Comparison of ENCODE assay signal across 14 cellular contexts in the genomic region with DNA sequence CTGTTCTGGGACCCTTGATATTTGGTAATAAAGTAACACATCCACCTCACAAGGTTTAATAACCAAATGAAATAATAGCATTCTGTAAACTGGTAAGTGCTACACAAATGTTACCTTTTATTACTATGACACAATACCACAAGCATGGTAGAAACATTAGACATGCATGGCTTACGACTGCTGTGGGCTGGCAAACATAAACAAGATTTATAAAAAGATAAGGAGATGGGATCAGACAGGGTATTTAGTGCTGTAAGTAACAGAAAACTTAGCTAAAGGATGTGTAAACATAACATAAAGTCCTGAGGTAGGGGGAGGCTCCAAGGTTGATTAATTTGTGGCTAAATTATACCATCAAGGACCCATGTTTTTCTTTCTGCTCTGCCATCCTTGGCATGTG.
DNase-seq lines count a peak whose midpoint lies in the region; ATAC-seq and TF ChIP-seq lines count a peak whose summit lies in the region.
"Had no signal": no experiment of that assay in that cellular context is flagged by ENCODE, and none has a peak within 500 bp of the region (broad histone marks: within the 10 kb centered on the region; RNA-seq: fewer than 3 reads in every experiment).

No MANE protein-coding gene starts in this region.

- no peak overlapping the region for H3K4me3 ChIP-seq in retinal pigment epithelial cell (ENCODE audit: low read length)
- H3K4me3 ChIP-seq: GM23338 had no signal

- TF ChIP-seq CTCF in retinal pigment epithelial cell (conservative IDR thresholded peaks at IDR 0.05; ENCODE audit: low read depth, low read length): no peak
- TF ChIP-seq CTCF in omental fat pad (IDR thresholded peaks at IDR 0.05): no peak

- ATAC-seq in omental fat pad (ENCODE audit: low FRiP score) (no peak), GM18858 (IDR thresholded peaks at IDR 0.05; ENCODE audit: unreplicated experiment) (no peak)
- ATAC-seq: GM23338 had no signal

- DNase-seq in Daoy (ENCODE audit: low read depth) (peak; percentile 15), M059J (ENCODE audit: low read depth) (peak; percentile 76), astrocyte of the hippocampus (ENCODE audit: low read depth, low spot score) (peak; percentile 31), retinal pigment epithelial cell (ENCODE audit: low read depth) (peak; percentile 21), omental fat pad (ENCODE audit: low spot score) (no peak), NCI-H82 (lab: John Stamatoyannopoulos, UW) (no peak)
- DNase-seq: ACHN; C1 segment of cervical spinal cord; Calu3; CD4-positive, alpha-beta T cell; DMS 273 treated with DMSO at 0.1 percent for 48 hours; H9 had no signal

Comparison
In these comparisons a context has a peak if more than half of its experiments do, and no peak if none do; other contexts are left out.
1. DNase-seq: peak in Daoy (single experiment), M059J (single experiment), astrocyte of the hippocampus (single experiment) and retinal pigment epithelial cell (single experiment); none in omental fat pad (single experiment) and NCI-H82 (single experiment).